14 cellular contexts compared by ENCODE assay signal in the genomic region with DNA sequence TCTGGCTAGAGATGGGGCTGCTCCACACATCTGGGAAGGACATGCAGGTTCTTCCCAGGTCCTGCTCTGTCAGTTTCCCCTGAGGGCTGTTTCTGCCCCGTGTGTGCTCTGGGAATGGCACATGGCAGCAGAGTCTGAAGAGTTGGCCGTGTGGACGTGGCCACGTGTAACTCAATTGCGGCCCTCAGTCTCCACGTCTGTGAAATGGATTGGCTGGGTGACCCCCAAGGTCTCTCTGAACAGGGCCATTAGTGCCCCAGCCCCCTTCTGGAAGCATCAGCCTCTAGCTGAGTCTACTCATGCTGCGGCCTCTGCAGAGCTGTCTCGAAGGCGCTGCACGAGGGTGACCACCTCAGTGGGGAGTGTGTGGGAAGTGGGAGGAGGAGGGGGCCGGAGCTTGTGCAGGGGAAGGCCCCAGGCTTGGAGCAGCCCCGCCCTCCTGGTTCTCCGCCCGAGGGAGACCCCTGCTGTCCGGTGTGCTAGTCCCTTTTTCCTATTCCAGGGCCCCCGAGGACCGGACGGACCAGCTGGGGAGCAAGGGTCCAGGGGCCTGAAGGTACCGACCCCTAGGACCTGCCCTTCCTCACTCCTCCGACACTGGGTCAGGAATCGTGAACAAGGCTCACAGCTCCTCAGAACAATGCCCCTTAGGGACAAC. TPM values are rescaled to one million over a fixed set of nuclear protein-coding genes. Genes with fewer than 3 reads are reported as not detected.
DNase-seq lines count a peak whose midpoint lies in the region; ATAC-seq and TF ChIP-seq lines count a peak whose summit lies in the region.
"Had no signal": no experiment of that assay in that cellular context is flagged by ENCODE, and none has a peak within 500 bp of the region (broad histone marks: within the 10 kb centered on the region; RNA-seq: fewer than 3 reads in every experiment).

No MANE protein-coding gene starts in this region.

- H3K4me1 ChIP-seq in OCI-LY7 (ENCODE audit: insufficient read depth, low read length, poor library complexity, severe bottlenecking): no peaks in the 10 kb centered on the region
- H3K4me1 ChIP-seq: SJSA1 had no signal

- no peaks in the 10 kb centered on the region for H4K20me1 ChIP-seq in OCI-LY7 (ENCODE audit: insufficient read depth, low read length)

- ATAC-seq in GM18511 (IDR thresholded peaks at IDR 0.05; ENCODE audit: unreplicated experiment) (no peak), HG03159 (IDR thresholded peaks at IDR 0.05; ENCODE audit: unreplicated experiment) (no peak), GM21529 (IDR thresholded peaks at IDR 0.05; ENCODE audit: unreplicated experiment) (no peak)
- ATAC-seq: activated T-cell treated with anti-CD3 and anti-CD28 coated beads, Interleukin-2, amount 50 U/mL, for 72 hours had no signal

- no peak overlapping the region for H3K4me2 ChIP-seq in OCI-LY7 (ENCODE audit: low read length)

- no peaks in the 10 kb centered on the region for H3K36me3 Mint-ChIP-seq in Calu3 (ENCODE audit: insufficient read depth, unreplicated experiment)
- H3K36me3 Mint-ChIP-seq in osteocyte (ENCODE audit: unreplicated experiment): peaks cover 11% of the 10 kb centered on the region

- no peak overlapping the region for H2AFZ ChIP-seq in OCI-LY7 (ENCODE audit: low read length)

- no peaks in the 10 kb centered on the region for H3K9me3 ChIP-seq in OCI-LY7 (ENCODE audit: low read length)
- H3K9me3 ChIP-seq: SJSA1 had no signal

- no peak overlapping the region for H3K27ac ChIP-seq in OCI-LY7 (ENCODE audit: low read depth, low read length, poor library complexity, severe bottlenecking)
- H3K27ac ChIP-seq: SJSA1 had no signal

- BruUV-seq in Calu3 (replicated peaks; lab: Mats Ljungman, UMichigan) (no TSS peak), OCI-LY7 (replicated peaks; lab: Mats Ljungman, UMichigan) (no TSS peak)

- H3K9me2 ChIP-seq in OCI-LY7 (ENCODE audit: insufficient read depth, low read length): no peaks in the 10 kb centered on the region

- intact Hi-C loops in Calu3 (cut with micrococcal nuclease; ENCODE audit: unreplicated experiment) (no loop called here), OCI-LY7 (cut with micrococcal nuclease; ENCODE audit: unreplicated experiment) (no loop called here)

- CTCF ChIA-PET in Calu3 (lab: Charles Lee): interaction anchor here (1.8 kb wide), 1 partner anchor 156 kb away, joined by 7 read pairs; no protein-coding TSS in a partner anchor
- CTCF ChIA-PET in OCI-LY7 (lab: Charles Lee; ENCODE audit: unreplicated experiment): no interaction called here

- DNase-seq in Calu3 (peak; percentile 9), OCI-LY7 (ENCODE audit: low spot score) (no peak), foreskin fibroblast (peak in 1 of 2 donors; percentile 57), osteocyte (ENCODE audit: extremely low spot score, unreplicated experiment) (no peak), HPDE6-E6E7 (ENCODE audit: extremely low spot score) (no peak)
- DNase-seq: activated T-cell treated with anti-CD3 and anti-CD28 coated beads, Interleukin-2, amount 50 U/mL, for 72 hours; midbrain; NCI-H1092 had no signal

- TF ChIP-seq CTCF in Calu3 (IDR thresholded peaks at IDR 0.05; ENCODE audit: unreplicated experiment) (no peak), OCI-LY7 (conservative IDR thresholded peaks at IDR 0.05; ENCODE audit: low read length) (0 out of 2 replicates have a peak, but pooled peaks have one; percentile 23), foreskin fibroblast (IDR thresholded peaks at IDR 0.05; ENCODE audit: low read depth, low read length) (peak; percentile 24), osteocyte (IDR thresholded peaks at IDR 0.05) (peak; percentile 56)

- H3K27me3 Mint-ChIP-seq in Calu3 (ENCODE audit: unreplicated experiment) (no peaks in the 10 kb centered on the region), osteocyte (ENCODE audit: unreplicated experiment) (no peaks in the 10 kb centered on the region)
- H3K27me3 Mint-ChIP-seq: stimulated activated naive CD8-positive, alpha-beta T cell treated with anti-CD3 and anti-CD28 coated beads, Interleukin-15, Interleukin-2, amounts not matched to agents 100 ng/mL and 50 ng/mL, for 24 hours had no signal

- no peaks in the 10 kb centered on the region for H3K36me3 ChIP-seq in OCI-LY7 (ENCODE audit: insufficient read depth, low read length)
- H3K36me3 ChIP-seq: SJSA1 had no signal

- H3K4me3 Mint-ChIP-seq in Calu3 (ENCODE audit: low read depth, unreplicated experiment) (no peak overlapping the region), osteocyte (ENCODE audit: unreplicated experiment) (no peak overlapping the region)
- H3K4me3 Mint-ChIP-seq: activated T-cell treated with anti-CD3 and anti-CD28 coated beads, Interleukin-2, amount 50 U/mL, for 72 hours; stimulated activated naive CD8-positive, alpha-beta T cell treated with anti-CD3 and anti-CD28 coated beads, Interleukin-15, Interleukin-2, amounts not matched to agents 100 ng/mL and 50 ng/mL, for 24 hours had no signal

- H3K4me1 Mint-ChIP-seq in Calu3 (ENCODE audit: low read depth, unreplicated experiment) (no peaks in the 10 kb centered on the region), osteocyte (ENCODE audit: unreplicated experiment) (peaks cover 3% of the 10 kb centered on the region)

- no peak overlapping the region for H3K27ac Mint-ChIP-seq in Calu3 (ENCODE audit: unreplicated experiment)
- H3K27ac Mint-ChIP-seq in osteocyte (ENCODE audit: unreplicated experiment): no peak overlapping the region
- H3K27ac Mint-ChIP-seq: activated T-cell treated with anti-CD3 and anti-CD28 coated beads, Interleukin-2, amount 50 U/mL, for 72 hours; stimulated activated naive CD8-positive, alpha-beta T cell treated with anti-CD3 and anti-CD28 coated beads, Interleukin-15, Interleukin-2, amounts not matched to agents 100 ng/mL and 50 ng/mL, for 24 hours had no signal

- POLR2A ChIA-PET in OCI-LY7 (lab: Charles Lee): no interaction called here

- H3K4me3 ChIP-seq in OCI-LY7 (ENCODE audit: low read depth, low read length, poor library complexity, severe bottlenecking) (no peak overlapping the region), foreskin fibroblast (ENCODE audit: low read depth in 1 of 2, low read length in 2 of 2) (no peak overlapping the region)
- H3K4me3 ChIP-seq: SJSA1 had no signal

- no peaks in the 10 kb centered on the region for H3K79me2 ChIP-seq in OCI-LY7 (ENCODE audit: insufficient read depth, low read depth, low read length)

- no peaks in the 10 kb centered on the region for H3K9me3 Mint-ChIP-seq in Calu3 (ENCODE audit: low read depth, unreplicated experiment)
- no peaks in the 10 kb centered on the region for H3K9me3 Mint-ChIP-seq in osteocyte (ENCODE audit: unreplicated experiment)
- H3K9me3 Mint-ChIP-seq: activated T-cell treated with anti-CD3 and anti-CD28 coated beads, Interleukin-2, amount 50 U/mL, for 72 hours; stimulated activated naive CD8-positive, alpha-beta T cell treated with anti-CD3 and anti-CD28 coated beads, Interleukin-15, Interleukin-2, amounts not matched to agents 100 ng/mL and 50 ng/mL, for 24 hours had no signal

RNA-seq across cellular contexts. Expression of gene ORM1, which starts 58.9 kb away (rescaled TPM):
- total RNA-seq in Calu3 (2022) (not detected in 2 replicates), OCI-LY7 (2022) (not detected in 2 replicates), osteocyte (not detected in 2 replicates)
- not detected in 2 replicates for total RNA-seq in OCI-LY7 (2014; rRNA removed; shearing (Covaris generic))
- total RNA-seq: activated T-cell treated with anti-CD3 and anti-CD28 coated beads, Interleukin-2, amount 50 U/mL, for 72 hours; renal cortical epithelial cell; SJSA1 had no signal
